In the genomic region with DNA sequence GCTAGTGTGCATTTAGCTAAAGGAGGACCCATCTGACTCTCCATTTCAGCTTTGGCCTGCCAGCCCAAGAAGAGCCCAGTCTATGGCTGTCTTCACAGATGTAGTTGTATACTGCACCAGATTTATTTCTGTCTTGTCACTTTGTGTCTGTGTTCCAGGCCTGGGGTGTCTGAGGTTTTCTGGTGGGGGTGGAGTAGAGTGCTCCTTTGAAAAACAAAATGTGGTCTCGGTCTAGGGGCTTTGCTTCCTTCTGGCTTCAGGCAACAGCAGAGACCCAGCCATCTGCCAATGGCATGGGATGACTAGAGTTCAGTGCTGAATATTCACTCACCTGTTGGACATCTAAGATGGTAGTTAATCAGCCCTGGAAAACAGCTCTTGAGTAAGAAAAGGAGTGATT, we compare ENCODE assay signal across 16 cellular contexts. TPM values are rescaled to one million over a fixed set of nuclear protein-coding genes. Genes with fewer than 3 reads are reported as not detected.
DNase-seq lines count a peak whose midpoint lies in the region; ATAC-seq and TF ChIP-seq lines count a peak whose summit lies in the region.
"Had no signal": no experiment of that assay in that cellular context is flagged by ENCODE, and none has a peak within 500 bp of the region (broad histone marks: within the 10 kb centered on the region; RNA-seq: fewer than 3 reads in every experiment).

No MANE protein-coding gene starts in this region.

- H3K9me3 Mint-ChIP-seq in activated CD8-positive, alpha-beta memory T cell treated with anti-CD3 and anti-CD28 coated beads, Interleukin-2, amount 10 ng/mL, durations not matched to agents 7 days and 5 days (ENCODE audit: low read depth), result no peaks in the 10 kb centered on the region
- H3K9me3 Mint-ChIP-seq in HFFc6, result no peaks in the 10 kb centered on the region
- H3K9me3 Mint-ChIP-seq: CD4-positive, CD25-positive, alpha-beta regulatory T cell; CD8-positive, alpha-beta memory T cell; H9 had no signal

- no peak for TF ChIP-seq EP300 in esophagus muscularis mucosa (IDR thresholded peaks at IDR 0.05)

- H3K27me3 Mint-ChIP-seq in activated CD8-positive, alpha-beta memory T cell treated with anti-CD3 and anti-CD28 coated beads, Interleukin-2, amount 10 ng/mL, durations not matched to agents 7 days and 5 days, result no peaks in the 10 kb centered on the region
- H3K27me3 Mint-ChIP-seq in HFFc6 (ENCODE audit: insufficient read depth), result no peaks in the 10 kb centered on the region
- H3K27me3 Mint-ChIP-seq: CD8-positive, alpha-beta memory T cell had no signal

- TF ChIP-seq CTCF in HEK293 (tag by site-specific recombination; IDR thresholded peaks at IDR 0.05) (no peak), esophagus muscularis mucosa (IDR thresholded peaks at IDR 0.05) (no peak), HFFc6 (IDR thresholded peaks at IDR 0.05) (no peak)

- H3K27me3 ChIP-seq in esophagus muscularis mucosa, result no peaks in the 10 kb centered on the region

- no peaks in the 10 kb centered on the region for H3K36me3 Mint-ChIP-seq in activated CD8-positive, alpha-beta memory T cell treated with anti-CD3 and anti-CD28 coated beads, Interleukin-2, amount 10 ng/mL, durations not matched to agents 7 days and 5 days
- H3K36me3 Mint-ChIP-seq in HFFc6 (ENCODE audit: low read depth), result no peaks in the 10 kb centered on the region
- H3K36me3 Mint-ChIP-seq: CD8-positive, alpha-beta memory T cell had no signal

- H3K4me1 Mint-ChIP-seq in activated CD8-positive, alpha-beta memory T cell treated with anti-CD3 and anti-CD28 coated beads, Interleukin-2, amount 10 ng/mL, durations not matched to agents 7 days and 5 days, result peaks cover 15% of the 10 kb centered on the region
- H3K4me1 Mint-ChIP-seq in HFFc6 (ENCODE audit: low read depth), result peaks cover 55% of the 10 kb centered on the region

- H3K9me3 ChIP-seq in HEK293 (ENCODE audit: control insufficient read depth, insufficient read depth, low read depth, low read length) (no peaks in the 10 kb centered on the region), esophagus muscularis mucosa (no peaks in the 10 kb centered on the region)

- ATAC-seq in activated CD8-positive, alpha-beta memory T cell treated with anti-CD3 and anti-CD28 coated beads, Interleukin-2, amount 10 ng/mL, durations not matched to agents 7 days and 5 days, result no peak
- ATAC-seq in GM21381 (IDR thresholded peaks at IDR 0.05; ENCODE audit: unreplicated experiment), result no peak
- ATAC-seq in GM21367 (IDR thresholded peaks at IDR 0.05; ENCODE audit: unreplicated experiment), result no peak
- ATAC-seq: K562 had no signal

- no peak overlapping the region for H3K27ac Mint-ChIP-seq in activated CD8-positive, alpha-beta memory T cell treated with anti-CD3 and anti-CD28 coated beads, Interleukin-2, amount 10 ng/mL, durations not matched to agents 7 days and 5 days
- H3K27ac Mint-ChIP-seq in HFFc6, result no peak overlapping the region
- H3K27ac Mint-ChIP-seq: CD4-positive, CD25-positive, alpha-beta regulatory T cell; H9 had no signal

- H3K4me3 Mint-ChIP-seq in activated CD8-positive, alpha-beta memory T cell treated with anti-CD3 and anti-CD28 coated beads, Interleukin-2, amount 10 ng/mL, durations not matched to agents 7 days and 5 days, result no peak overlapping the region
- H3K4me3 Mint-ChIP-seq in HFFc6, result no peak overlapping the region
- H3K4me3 Mint-ChIP-seq: CD4-positive, CD25-positive, alpha-beta regulatory T cell; CD8-positive, alpha-beta memory T cell; H9 had no signal

- CTCF ChIA-PET in activated CD8-positive, alpha-beta memory T cell treated with anti-CD3 and anti-CD28 coated beads, Interleukin-2, amount 10 ng/mL, durations not matched to agents 7 days and 5 days (lab: Charles Lee), result interaction anchor here (1.1 to 1.8 kb wide), 4 partner anchors 9 to 32 kb away, joined by 3 to 5 read pairs (median 4); no protein-coding TSS in a partner anchor
- CTCF ChIA-PET in HEK293 (lab: Yijun Ruan, JAX), result interaction anchor here (0.6 to 2.5 kb wide), 4 partner anchors 8 to 61 kb away, joined by 3 to 14 read pairs (median 4); no protein-coding TSS in a partner anchor

- intact Hi-C loops in esophagus muscularis mucosa (cut with DNase I), result no loop called here

- no peak for TF ChIP-seq POLR2A in esophagus muscularis mucosa (IDR thresholded peaks at IDR 0.05; ENCODE audit: low read depth)

- H3K36me3 ChIP-seq in HEK293 (ENCODE audit: control insufficient read depth in 2 of 2, insufficient read depth in 1 of 2, low read length in 2 of 2) (no peaks in the 10 kb centered on the region), esophagus muscularis mucosa (no peaks in the 10 kb centered on the region)

- no peak overlapping the region for H3K27ac ChIP-seq in HEK293 (ENCODE audit: extremely low read depth, low read depth, low read length)
- H3K27ac ChIP-seq in esophagus muscularis mucosa (replicated peaks in 1 of 4), result no peak overlapping the region

- POLR2A ChIA-PET in HEK293 (lab: Yijun Ruan, JAX), result no interaction called here

- WGBS in esophagus muscularis mucosa, result 100% methylated on average over 1 of the region's 1 CpG

- peak; percentile 35 for DNase-seq in activated CD8-positive, alpha-beta memory T cell treated with anti-CD3 and anti-CD28 coated beads, Interleukin-2, amount 10 ng/mL, durations not matched to agents 7 days and 5 days
- DNase-seq in activated CD8-positive, alpha-beta memory T cell treated with anti-CD3 and anti-CD28 coated beads for 24 hours, result no peak
- peak; percentile 55 for DNase-seq in esophagus muscularis mucosa (ENCODE audit: extremely low spot score)
- DNase-seq in HFFc6, result no peak
- DNase-seq: 8988T; C1 segment of cervical spinal cord; CD4-positive, CD25-positive, alpha-beta regulatory T cell; CD8-positive, alpha-beta memory T cell; COR-L47; DMS 273 treated with DMSO at 0.1 percent for 48 hours; DMS53; H9 had no signal

- no peaks in the 10 kb centered on the region; the same call in 1 of the 2 replicates for H3K4me1 ChIP-seq in HEK293 (ENCODE audit: control insufficient read depth, insufficient read depth, low read length)
- H3K4me1 ChIP-seq in esophagus muscularis mucosa, result peaks cover 26 to 43% (median 37%) of the 10 kb centered on the region in 4 donors

- H3K4me3 ChIP-seq in HEK293 (ENCODE audit: low read depth, low read length), result no peak overlapping the region
- no peak overlapping the region for H3K4me3 ChIP-seq in esophagus muscularis mucosa
- H3K4me3 ChIP-seq: K562 had no signal

TF ChIP-seq in HEK293, 187 proteins besides CTCF, POLR2A, EP300 and RAD21:
- TF ChIP-seq SCRT2 (tag by site-specific recombination; IDR thresholded peaks at IDR 0.05) (peak; percentile 62), ZNF623 (tag by site-specific recombination; IDR thresholded peaks at IDR 0.05) (no peak)

RNA-seq across cellular contexts. Expression of gene IGIP, which starts 10.9 kb away (rescaled TPM):
- total RNA-seq in activated CD8-positive, alpha-beta memory T cell treated with anti-CD3 and anti-CD28 coated beads, Interleukin-2, amount 10 ng/mL, durations not matched to agents 7 days and 5 days, result 1 to 10 TPM; 2.9 to 3.4 TPM
- total RNA-seq in esophagus muscularis mucosa, result 10 to 100 TPM; 17.6 to 31.9 (median 27.3) TPM
- total RNA-seq in HFFc6 (2021; fragmentation: NEBNext Ultra II Directional; extraction: Animal tissue kit (Norgen Biotek cat#: 25700)), result 1 to 10 TPM; 3.4 to 8.4 (median 4.1) TPM

RNA-seq across cellular contexts. Expression of gene PURA, which starts 22.7 kb away (rescaled TPM):
- total RNA-seq in activated CD8-positive, alpha-beta memory T cell treated with anti-CD3 and anti-CD28 coated beads, Interleukin-2, amount 10 ng/mL, durations not matched to agents 7 days and 5 days, result 10 to 100 TPM; 12.3 to 15.4 TPM
- 10 to 100 TPM; 31.8 to 46.5 (median 43.5) TPM for total RNA-seq in esophagus muscularis mucosa
- 10 to 100 TPM; 21.1 to 26.1 (median 22.3) TPM for total RNA-seq in HFFc6 (2021; fragmentation: NEBNext Ultra II Directional; extraction: Animal tissue kit (Norgen Biotek cat#: 25700))

RNA-seq across cellular contexts. Expression of gene CYSTM1, which starts 38.4 kb away (rescaled TPM):
- total RNA-seq in activated CD8-positive, alpha-beta memory T cell treated with anti-CD3 and anti-CD28 coated beads, Interleukin-2, amount 10 ng/mL, durations not matched to agents 7 days and 5 days, result 10 to 100 TPM; 16.8 to 23.0 TPM
- total RNA-seq in esophagus muscularis mucosa, result 10 to 100 TPM; 54.0 to 81.0 (median 67.8) TPM
- 10 to 100 TPM; 11.6 to 16.7 (median 12.5) TPM for total RNA-seq in HFFc6 (2021; fragmentation: NEBNext Ultra II Directional; extraction: Animal tissue kit (Norgen Biotek cat#: 25700))

Comparison
In these comparisons a context has a peak if more than half of its experiments do, and no peak if none do; other contexts are left out.
1. DNase-seq: peak in activated CD8-positive, alpha-beta memory T cell treated with anti-CD3 and anti-CD28 coated beads, Interleukin-2, amount 10 ng/mL, durations not matched to agents 7 days and 5 days (single experiment) and esophagus muscularis mucosa (single experiment); none in activated CD8-positive, alpha-beta memory T cell treated with anti-CD3 and anti-CD28 coated beads for 24 hours (single experiment) and HFFc6 (single experiment).